Comparison of ENCODE assay signal across 22 cellular contexts in the genomic region with DNA sequence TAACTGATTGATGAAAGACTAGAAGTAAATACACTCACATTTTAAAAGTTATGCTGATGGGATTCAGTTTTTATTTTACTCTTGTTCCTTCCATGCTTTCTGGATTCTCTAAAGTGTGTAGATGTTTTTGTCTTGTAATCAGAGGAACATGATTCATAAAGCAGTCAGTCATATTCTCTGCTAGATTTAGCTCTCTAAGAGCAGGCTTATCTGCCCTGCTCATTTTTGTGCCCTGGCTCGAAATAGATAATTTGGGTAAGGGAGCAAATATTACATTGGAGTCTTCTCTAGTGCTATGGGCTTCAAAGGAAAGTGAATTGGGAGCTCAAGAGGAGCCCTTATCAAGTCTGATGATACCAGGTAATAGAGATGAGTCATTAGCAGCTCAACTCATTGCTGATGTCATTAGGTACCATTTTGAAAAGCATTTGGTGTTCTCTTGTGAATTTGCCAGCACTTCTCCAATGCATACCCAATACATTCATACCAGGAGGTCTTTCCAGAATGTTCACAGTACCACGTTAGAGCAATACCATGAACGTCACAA. TPM values are rescaled to one million over a fixed set of nuclear protein-coding genes. Genes with fewer than 3 reads are reported as not detected.
DNase-seq lines count a peak whose midpoint lies in the region; ATAC-seq and TF ChIP-seq lines count a peak whose summit lies in the region.
"Had no signal": no experiment of that assay in that cellular context is flagged by ENCODE, and none has a peak within 500 bp of the region (broad histone marks: within the 10 kb centered on the region; RNA-seq: fewer than 3 reads in every experiment).

No MANE protein-coding gene starts in this region.

- H3K4me3 ChIP-seq in cardiac muscle cell = no peak overlapping the region
- no peak overlapping the region for H3K4me3 ChIP-seq in right lobe of liver
- no peak overlapping the region for H3K4me3 ChIP-seq in spleen
- H3K4me3 ChIP-seq: GM23248, skin epidermis, upper lobe of left lung had no signal

- H3K9me3 Mint-ChIP-seq in activated naive CD8-positive, alpha-beta T cell treated with anti-CD3 and anti-CD28 coated beads for 36 hours = peaks cover 4% of the 10 kb centered on the region
- no peaks in the 10 kb centered on the region for H3K9me3 Mint-ChIP-seq in stimulated activated naive B cell treated with anti-CD40 and anti-IgM and Interleukin-4, amounts not matched to agents 10 μg/mL and 1 μg/mL and 100 μg/mL, for 72 hours
- H3K9me3 Mint-ChIP-seq: naive B cell had no signal

- H3K27me3 ChIP-seq in cardiac muscle cell (no peaks in the 10 kb centered on the region), right lobe of liver (no peaks in the 10 kb centered on the region), spleen (replicated peaks in 1 of 7) (no peaks in the 10 kb centered on the region)
- H3K27me3 ChIP-seq: upper lobe of left lung had no signal

- no peak for DNase-seq in cardiac muscle cell (ENCODE audit: low read depth in 1 of 2, low spot score in 1 of 2)
- DNase-seq in Right ventricle myocardium inferior (ENCODE audit: missing footprints) = no peak
- DNase-seq in activated naive CD8-positive, alpha-beta T cell treated with anti-CD3 and anti-CD28 coated beads for 36 hours = no peak
- DNase-seq in left cardiac atrium = no peak
- DNase-seq in stimulated activated naive B cell treated with anti-CD40 and anti-IgM and Interleukin-4, amounts not matched to agents 10 μg/mL and 1 μg/mL and 100 μg/mL, for 72 hours = no peak
- no peak for DNase-seq in right lobe of liver
- no peak for DNase-seq in spleen
- DNase-seq: activated CD4-positive, alpha-beta T cell treated with anti-CD3 and anti-CD28 coated beads, Interleukin-2, amount 50 U/mL, for 1 hour; CD4-positive, CD25-positive, alpha-beta regulatory T cell; DMS153; GDM1; GM23248; kidney; MM.1S; naive B cell; NCI-H1436 treated with DMSO at 0.1 percent for 48 hours; NCI-H774; SHP77; stimulated activated CD4-positive, alpha-beta T cell treated with anti-CD3 and anti-CD28 coated beads, Interleukin-2, amount 100 ng/mL, for 48 hours; upper lobe of left lung had no signal

- TF ChIP-seq POLR2A in right lobe of liver (IDR thresholded peaks at IDR 0.05) (no peak), spleen (IDR thresholded peaks at IDR 0.05) (no peak)

- H3K4me1 Mint-ChIP-seq in activated naive CD8-positive, alpha-beta T cell treated with anti-CD3 and anti-CD28 coated beads for 36 hours = peaks cover 27% of the 10 kb centered on the region
- peaks cover 0 to 6% of the 10 kb centered on the region in 2 donors for H3K4me1 Mint-ChIP-seq in stimulated activated naive B cell treated with anti-CD40 and anti-IgM and Interleukin-4, amounts not matched to agents 10 μg/mL and 1 μg/mL and 100 μg/mL, for 72 hours
- H3K4me1 Mint-ChIP-seq: naive B cell had no signal

- intact Hi-C loops in Right ventricle myocardium inferior (cut with DNase I) (no loop called here), left cardiac atrium (cut with DNase I) (no loop called here), right lobe of liver (cut with DNase I) (no loop called here), spleen (cut with DNase I; ENCODE audit: low total_unique reads) (no loop called here)

- H3K27me3 Mint-ChIP-seq in activated naive CD8-positive, alpha-beta T cell treated with anti-CD3 and anti-CD28 coated beads for 36 hours = no peaks in the 10 kb centered on the region
- H3K27me3 Mint-ChIP-seq in stimulated activated naive B cell treated with anti-CD40 and anti-IgM and Interleukin-4, amounts not matched to agents 10 μg/mL and 1 μg/mL and 100 μg/mL, for 72 hours = no peaks in the 10 kb centered on the region
- H3K27me3 Mint-ChIP-seq: CD4-positive, CD25-positive, alpha-beta regulatory T cell; naive B cell had no signal

- TF ChIP-seq CTCF in cardiac muscle cell (IDR thresholded peaks at IDR 0.05; ENCODE audit: low read depth, low read length) (no peak), right lobe of liver (IDR thresholded peaks at IDR 0.05) (no peak), spleen (IDR thresholded peaks at IDR 0.05 in 8 of 11, conservative IDR thresholded peaks at IDR 0.05 in 3 of 11) (no peak)

- H3K4me1 ChIP-seq in cardiac muscle cell (ENCODE audit: low read depth) (no peaks in the 10 kb centered on the region), right lobe of liver (peaks cover 0 to 15% (median 4%) of the 10 kb centered on the region in 4 donors), spleen (peaks cover 0 to 4% (median 0%) of the 10 kb centered on the region in 6 donors)
- H3K4me1 ChIP-seq: upper lobe of left lung had no signal

- H3K27ac Mint-ChIP-seq in activated naive CD8-positive, alpha-beta T cell treated with anti-CD3 and anti-CD28 coated beads for 36 hours = peak overlapping the region; percentile 64
- H3K27ac Mint-ChIP-seq in stimulated activated naive B cell treated with anti-CD40 and anti-IgM and Interleukin-4, amounts not matched to agents 10 μg/mL and 1 μg/mL and 100 μg/mL, for 72 hours = peak overlapping the region; percentile 11
- H3K27ac Mint-ChIP-seq: naive B cell had no signal

- WGBS in right lobe of liver (ENCODE audit: insufficient coverage, low coverage, low lambda C conversion rate, missing lambda C conversion rate) = 88% methylated on average over 2 of the region's 3 CpGs
- 87 to 94% (median 91%) methylated on average over 3 of the region's 3 CpGs for WGBS in spleen, 5 donors

- H3K27ac ChIP-seq in cardiac muscle cell (peak overlapping the region; percentile 2), right lobe of liver (no peak overlapping the region), spleen (no peak overlapping the region)
- H3K27ac ChIP-seq: GM23248, skin epidermis, upper lobe of left lung had no signal

- ATAC-seq in Right ventricle myocardium inferior (no peak), left cardiac atrium (peak; percentile 57 to 85), right lobe of liver (no peak), GM21515 (IDR thresholded peaks at IDR 0.05; ENCODE audit: unreplicated experiment) (no peak)
- no peak for ATAC-seq in stimulated activated naive B cell treated with anti-CD40 and anti-IgM and Interleukin-4, amounts not matched to agents 10 μg/mL and 1 μg/mL and 100 μg/mL, for 72 hours (replicated peaks)

- H3K36me3 ChIP-seq in cardiac muscle cell (peaks cover 28% of the 10 kb centered on the region), right lobe of liver (peaks cover 0 to 18% (median 6%) of the 10 kb centered on the region in 4 donors), spleen (peaks cover 0 to 98% (median 43%) of the 10 kb centered on the region in 6 donors)

- no peak overlapping the region for H3K4me3 Mint-ChIP-seq in activated naive CD8-positive, alpha-beta T cell treated with anti-CD3 and anti-CD28 coated beads for 36 hours
- H3K4me3 Mint-ChIP-seq in stimulated activated naive B cell treated with anti-CD40 and anti-IgM and Interleukin-4, amounts not matched to agents 10 μg/mL and 1 μg/mL and 100 μg/mL, for 72 hours = no peak overlapping the region
- H3K4me3 Mint-ChIP-seq: CD4-positive, CD25-positive, alpha-beta regulatory T cell; naive B cell had no signal

- H3K9me3 ChIP-seq in cardiac muscle cell (ENCODE audit: low read depth) = no peaks in the 10 kb centered on the region
- H3K9me3 ChIP-seq in right lobe of liver = no peaks in the 10 kb centered on the region
- H3K9me3 ChIP-seq in spleen = no peaks in the 10 kb centered on the region
- H3K9me3 ChIP-seq: upper lobe of left lung had no signal

- H3K36me3 Mint-ChIP-seq in activated naive CD8-positive, alpha-beta T cell treated with anti-CD3 and anti-CD28 coated beads for 36 hours = peaks cover 41% of the 10 kb centered on the region
- H3K36me3 Mint-ChIP-seq in stimulated activated naive B cell treated with anti-CD40 and anti-IgM and Interleukin-4, amounts not matched to agents 10 μg/mL and 1 μg/mL and 100 μg/mL, for 72 hours = peaks cover 31 to 45% of the 10 kb centered on the region in 2 donors

RNA-seq across cellular contexts. Expression of gene SACM1L, which starts 27.7 kb away (rescaled TPM):
- total RNA-seq in cardiac muscle cell (15.7 and 37.5 TPM in 2 replicates), Right ventricle myocardium inferior (26.3 TPM), left cardiac atrium (10 to 100 TPM; 26.9 to 32.1 TPM), right lobe of liver (10 to 100 TPM; 16.8 to 23.9 (median 21.5) TPM), spleen (10 to 100 TPM; 55.5 to 93.7 (median 67.5) TPM)
- polyA plus RNA-seq in cardiac muscle cell (32.8 and 37.4 TPM in 2 replicates), spleen (10 to 100 TPM; 21.0 to 28.2 (median 27.9) TPM)
- 100 to 1,000 TPM in 1 of 2 experiments, 10 to 100 TPM in 1; 99.3 to 101 TPM for total RNA-seq in activated naive CD8-positive, alpha-beta T cell treated with anti-CD3 and anti-CD28 coated beads for 36 hours

Comparison
In these comparisons a context has a peak if more than half of its experiments do, and no peak if none do; other contexts are left out.
1. ATAC-seq: peak in left cardiac atrium (2 of 2); none in Right ventricle myocardium inferior (single experiment), stimulated activated naive B cell treated with anti-CD40 and anti-IgM and Interleukin-4, amounts not matched to agents 10 μg/mL and 1 μg/mL and 100 μg/mL, for 72 hours (0 of 2), right lobe of liver (0 of 4) and GM21515 (single experiment).